In genomic region chr4:1939664-1940509, GRCh38 we compare ENCODE assay signal across 9 cellular contexts.
DNase-seq lines count a peak whose midpoint lies in the region; ATAC-seq and TF ChIP-seq lines count a peak whose summit lies in the region.
"Had no signal": no experiment of that assay in that cellular context is flagged by ENCODE, and none has a peak within 500 bp of the region (broad histone marks: within the 10 kb centered on the region; RNA-seq: fewer than 3 reads in every experiment).

No MANE protein-coding gene starts in this region.

- H3K27me3 Mint-ChIP-seq in activated T-cell treated with anti-CD3 and anti-CD28 coated beads, Interleukin-2, amount 50 U/mL, for 24 hours, result no peaks in the 10 kb centered on the region
- no peaks in the 10 kb centered on the region for H3K27me3 Mint-ChIP-seq in activated T-cell treated with anti-CD3 and anti-CD28 coated beads, Interleukin-2, amount 50 U/mL, for 72 hours (ENCODE audit: low read depth)
- H3K27me3 Mint-ChIP-seq: CD4-positive, alpha-beta memory T cell had no signal

- H3K27ac Mint-ChIP-seq in activated T-cell treated with anti-CD3 and anti-CD28 coated beads, Interleukin-2, amount 50 U/mL, for 24 hours, result peak overlapping the region; percentile 55
- H3K27ac Mint-ChIP-seq in activated T-cell treated with anti-CD3 and anti-CD28 coated beads, Interleukin-2, amount 50 U/mL, for 72 hours, result no peak overlapping the region

- TF ChIP-seq POLR2A in heart left ventricle (IDR thresholded peaks at IDR 0.05), result no peak

- 71 to 79% (median 75%) methylated on average over 11 of the region's 11 CpGs for WGBS in heart left ventricle, 4 donors

- H3K36me3 ChIP-seq in heart left ventricle, result peaks cover 0 to 87% (median 66%) of the 10 kb centered on the region in 9 donors

- no peak overlapping the region for H3K4me3 ChIP-seq in heart left ventricle

- peaks cover 0 to 18% (median 10%) of the 10 kb centered on the region in 12 donors for H3K4me1 ChIP-seq in heart left ventricle

- no peaks in the 10 kb centered on the region for H3K9me3 ChIP-seq in heart left ventricle

- H3K27ac ChIP-seq in VCaP (peak overlapping the region; percentile 7; the same call in 1 of the 2 replicates), heart left ventricle (peak overlapping the region in 11 of 12 donors; percentile 8 to 65 (median 36))

- no peak for TF ChIP-seq CTCF in VCaP (conservative IDR thresholded peaks at IDR 0.05)
- no peak for TF ChIP-seq CTCF in heart left ventricle (IDR thresholded peaks at IDR 0.05)
- TF ChIP-seq CTCF in GM20000 (IDR thresholded peaks at IDR 0.05; ENCODE audit: extremely low read depth, missing control alignments), result no peak

- no peaks in the 10 kb centered on the region for H3K4me1 Mint-ChIP-seq in activated T-cell treated with anti-CD3 and anti-CD28 coated beads, Interleukin-2, amount 50 U/mL, for 24 hours (ENCODE audit: low read depth)
- no peaks in the 10 kb centered on the region for H3K4me1 Mint-ChIP-seq in activated T-cell treated with anti-CD3 and anti-CD28 coated beads, Interleukin-2, amount 50 U/mL, for 72 hours (ENCODE audit: low read depth)

- no peaks in the 10 kb centered on the region for H3K27me3 ChIP-seq in heart left ventricle

- no peaks in the 10 kb centered on the region for H3K9me3 Mint-ChIP-seq in activated T-cell treated with anti-CD3 and anti-CD28 coated beads, Interleukin-2, amount 50 U/mL, for 24 hours
- H3K9me3 Mint-ChIP-seq in activated T-cell treated with anti-CD3 and anti-CD28 coated beads, Interleukin-2, amount 50 U/mL, for 72 hours, result no peaks in the 10 kb centered on the region
- H3K9me3 Mint-ChIP-seq: CD4-positive, alpha-beta memory T cell had no signal

- DNase-seq in activated T-cell treated with anti-CD3 and anti-CD28 coated beads, Interleukin-2, amount 50 U/mL, for 24 hours, result no peak
- no peak for DNase-seq in activated T-cell treated with anti-CD3 and anti-CD28 coated beads, Interleukin-2, amount 50 U/mL, for 72 hours
- DNase-seq in heart left ventricle (no peak), superior temporal gyrus (ENCODE audit: extremely low spot score) (peak; percentile 12), GM20000 (ENCODE audit: low spot score) (no peak), activated gamma-delta T cell treated with Interleukin-2 at 50 U/mL for 16 hours (no peak), SIG-M5 (lab: John Stamatoyannopoulos, UW) (no peak)
- DNase-seq: CD4-positive, alpha-beta memory T cell had no signal

- H3K4me3 Mint-ChIP-seq in activated T-cell treated with anti-CD3 and anti-CD28 coated beads, Interleukin-2, amount 50 U/mL, for 24 hours, result no peak overlapping the region
- H3K4me3 Mint-ChIP-seq in activated T-cell treated with anti-CD3 and anti-CD28 coated beads, Interleukin-2, amount 50 U/mL, for 72 hours, result no peak overlapping the region
- H3K4me3 Mint-ChIP-seq: CD4-positive, alpha-beta memory T cell had no signal

- intact Hi-C loops in heart left ventricle (cut with DNase I), result no loop called here

- peaks cover 94% of the 10 kb centered on the region for H3K36me3 Mint-ChIP-seq in activated T-cell treated with anti-CD3 and anti-CD28 coated beads, Interleukin-2, amount 50 U/mL, for 24 hours (ENCODE audit: low read depth)
- H3K36me3 Mint-ChIP-seq in activated T-cell treated with anti-CD3 and anti-CD28 coated beads, Interleukin-2, amount 50 U/mL, for 72 hours (ENCODE audit: insufficient read depth in 2 of 2), result peaks cover 9 to 29% of the 10 kb centered on the region in 2 donors

- ATAC-seq in activated T-cell treated with anti-CD3 and anti-CD28 coated beads, Interleukin-2, amount 50 U/mL, for 72 hours (replicated peaks in 1 of 2), result no peak
- ATAC-seq in heart left ventricle, result peak; percentile 75 to 86 (median 84)

Comparison
In these comparisons a context has a peak if more than half of its experiments do, and no peak if none do; other contexts are left out.
1. ATAC-seq: peak in heart left ventricle (4 of 4); none in activated T-cell treated with anti-CD3 and anti-CD28 coated beads, Interleukin-2, amount 50 U/mL, for 72 hours (0 of 2).